In the genomic region with DNA sequence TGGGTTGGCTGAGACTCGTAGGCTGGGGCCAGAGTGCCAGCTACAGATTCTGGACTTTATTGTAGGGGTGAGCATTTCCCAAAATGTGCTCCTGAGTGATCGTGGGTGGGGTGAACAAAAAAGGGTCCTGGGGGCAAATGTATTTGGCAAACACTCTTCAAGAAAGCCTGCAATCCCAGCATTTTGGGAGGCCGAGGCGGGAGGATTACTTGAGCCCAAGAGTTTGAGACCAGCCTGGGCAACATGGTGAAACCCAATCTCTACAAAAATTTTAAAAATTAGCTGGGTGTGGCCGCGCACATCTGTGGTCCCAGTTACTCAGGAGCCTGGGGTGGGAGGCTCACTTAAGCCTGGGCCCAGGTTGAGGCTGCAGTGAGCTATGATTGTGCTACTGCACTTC, we compare ENCODE assay signal across 2 cellular contexts.
TF ChIP-seq lines count a peak whose summit lies in the region.

No MANE protein-coding gene starts in this region.

TF ChIP-seq in SK-N-SH, 30 proteins besides CTCF, POLR2A, EP300 and RAD21 (continued from another document):
- TF ChIP-seq EZH2phosphoT487 (IDR thresholded peaks at IDR 0.05; ENCODE audit: borderline replicate concordance, low read depth) = no peak
- no peak for TF ChIP-seq YY1 (IDR thresholded peaks at IDR 0.05; ENCODE audit: low read depth)
- TF ChIP-seq POLR2AphosphoS5 (IDR thresholded peaks at IDR 0.05; ENCODE audit: low read depth, low read length) = no peak
- TF ChIP-seq FOXJ3 (CRISPR knock-in tag; IDR thresholded peaks at IDR 0.05) = no peak
- TF ChIP-seq, protein P1, sequence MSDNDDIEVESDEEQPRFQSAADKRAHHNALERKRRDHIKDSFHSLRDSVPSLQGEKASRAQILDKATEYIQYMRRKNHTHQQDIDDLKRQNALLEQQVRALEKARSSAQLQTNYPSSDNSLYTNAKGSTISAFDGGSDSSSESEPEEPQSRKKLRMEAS (IDR thresholded peaks at IDR 0.05; ENCODE audit: low read depth) = no peak
TF ChIP-seq in SK-N-SH: peak in this region for 0.

TF ChIP-seq in SK-N-SH treated with all-trans-retinoic acid at 6 μM for 48 hours, 23 proteins besides CTCF, POLR2A, EP300 and RAD21 (continued from another document):
- TF ChIP-seq GLIS3 (CRISPR knock-in tag; IDR thresholded peaks at IDR 0.05) (no peak), ZNF565 (CRISPR knock-in tag; conservative IDR thresholded peaks at IDR 0.05; ENCODE audit: low read depth) (no peak), OSR1 (CRISPR knock-in tag; IDR thresholded peaks at IDR 0.05) (no peak), ZC3H10 (CRISPR knock-in tag; IDR thresholded peaks at IDR 0.05) (no peak), ZNF70 (CRISPR knock-in tag; IDR thresholded peaks at IDR 0.05) (no peak), TOX (CRISPR knock-in tag; IDR thresholded peaks at IDR 0.05; ENCODE audit: borderline replicate concordance) (no peak)
TF ChIP-seq in SK-N-SH treated with all-trans-retinoic acid at 6 μM for 48 hours: peak in this region for 0.
